ENCODE assay signal across 22 cellular contexts in genomic region chr1:99619583-99619982, GRCh38. TPM values are rescaled to one million over a fixed set of nuclear protein-coding genes. Genes with fewer than 3 reads are reported as not detected.
A peak's percentile ranks its signal among the peaks of the same experiment; 100 is the strongest.
DNase-seq lines count a peak whose midpoint lies in the region; ATAC-seq lines count a peak whose summit lies in the region.
"Had no signal": no experiment of that assay in that cellular context is flagged by ENCODE, and none has a peak within 500 bp of the region (broad histone marks: within the 10 kb centered on the region; RNA-seq: fewer than 3 reads in every experiment).

No MANE protein-coding gene starts in this region.

- peak; percentile 13 for DNase-seq in Daoy (ENCODE audit: low read depth)
- DNase-seq in LHCN-M2 (ENCODE audit: low read depth) = peak; percentile 72
- DNase-seq in dermis microvascular lymphatic vessel endothelial cell (ENCODE audit: low read depth in 2 of 2) = peak; percentile 56 to 68
- peak; percentile 86 for DNase-seq in myocyte (ENCODE audit: low read depth)
- no peak for DNase-seq in GM19238 (ENCODE audit: insufficient read length, low spot score)
- no peak for DNase-seq in cortex of kidney (lab: John Stamatoyannopoulos, UW)
- DNase-seq: C1 segment of cervical spinal cord; CD8-positive, alpha-beta T cell; DND-41; IMR-90; Karpas-422; MM.1S; NCI-H1048; NCI-H1417 treated with DMSO at 0.1 percent for 48 hours; NCI-H187; NCI-H226; NCI-H510A treated with DMSO at 0.1 percent for 48 hours; Right ventricle myocardium superior; SW 1271 had no signal

- ATAC-seq in GM18511 (IDR thresholded peaks at IDR 0.05; ENCODE audit: unreplicated experiment) = no peak
- ATAC-seq: CD8-positive, alpha-beta T cell; HCT116 had no signal

RNA-seq across cellular contexts. Expression of gene PALMD, which starts 26.3 kb away (rescaled TPM):
- 2.7 and 4.2 TPM in 2 replicates for total RNA-seq in Daoy (2014; rRNA removed; shearing (Covaris generic))
- 56.5 and 75.1 TPM in 2 replicates for total RNA-seq in LHCN-M2 (2014; rRNA removed)
- polyA plus RNA-seq in LHCN-M2 (2012) = 15.7 TPM
- total RNA-seq in dermis microvascular lymphatic vessel endothelial cell = 10.9 and 22.0 TPM in 2 replicates
- total RNA-seq in myocyte = 106 and 140 TPM in 2 replicates
- polyA plus RNA-seq in myocyte (2012) = 17.5 TPM
- total RNA-seq: CD8-positive, alpha-beta T cell; H1 had no signal
- polyA plus RNA-seq: H1 had no signal

Comparison
In these comparisons a context has a peak if more than half of its experiments do, and no peak if none do; other contexts are left out.
1. DNase-seq: peak in Daoy (single experiment), LHCN-M2 (single experiment), dermis microvascular lymphatic vessel endothelial cell (2 of 2) and myocyte (single experiment); none in GM19238 (single experiment) and cortex of kidney (single experiment).